In genomic region chr17:80112471-80113032, GRCh38 we compare ENCODE assay signal across 31 cellular contexts. TPM values are rescaled to one million over a fixed set of nuclear protein-coding genes. Genes with fewer than 3 reads are reported as not detected.
DNase-seq lines count a peak whose midpoint lies in the region; ATAC-seq, FAIRE-seq and TF ChIP-seq lines count a peak whose summit lies in the region.
"Had no signal": no experiment of that assay in that cellular context is flagged by ENCODE, and none has a peak within 500 bp of the region (broad histone marks: within the 10 kb centered on the region; RNA-seq: fewer than 3 reads in every experiment).

No MANE protein-coding gene starts in this region.

- FAIRE-seq in GM12878 (lab: Jason Lieb, UNC): no peak
- FAIRE-seq: endometrium, frontal cortex, GM12891, small intestine had no signal

- H3K79me2 ChIP-seq in H9 (ENCODE audit: insufficient read depth, low read length) (no peaks in the 10 kb centered on the region), GM12878 (ENCODE audit: control insufficient read depth, insufficient read depth, low read length) (no peaks in the 10 kb centered on the region)

- TF ChIP-seq CTCF in H9 (conservative IDR thresholded peaks at IDR 0.05) (no peak), GM12878 (IDR thresholded peaks at IDR 0.05 in 2 of 3, conservative IDR thresholded peaks at IDR 0.05 in 1 of 3; ENCODE audit: control insufficient read depth in 2 of 3, extremely low read depth in 1 of 3, insufficient read depth in 1 of 3, low read depth in 3 of 3, low read length in 3 of 3) (no peak), nephron progenitor cell (IDR thresholded peaks at IDR 0.05) (no peak), GM13976 (IDR thresholded peaks at IDR 0.05; ENCODE audit: borderline replicate concordance, control extremely low read depth, extremely low read depth, insufficient read depth, missing control alignments) (no peak)

- no peaks in the 10 kb centered on the region for H3K27me3 ChIP-seq in H9 (ENCODE audit: insufficient read depth, low read length)
- H3K27me3 ChIP-seq in GM12878 (replicated peaks in 1 of 2; ENCODE audit: control insufficient read depth in 2 of 2, insufficient read depth in 2 of 2, low read length in 1 of 2): peaks cover 0 to 3% of the 10 kb centered on the region in 2 experiments; a peak in 2 of 4 replicates
- H3K27me3 ChIP-seq: esophagus squamous epithelium, MG63 had no signal

- SMC1A ChIA-PET in GM12878 (lab: Charles Lee; ENCODE audit: uncharacterized antibody, unreplicated experiment): no interaction called here

- peaks cover 15 to 21% of the 10 kb centered on the region in 2 experiments for H3K4me1 Mint-ChIP-seq in H9
- peaks cover 15% of the 10 kb centered on the region for H3K4me1 Mint-ChIP-seq in nephron progenitor cell
- H3K4me1 Mint-ChIP-seq: activated naive CD8-positive, alpha-beta T cell treated with anti-CD3 and anti-CD28 coated beads, Interleukin-2, amount 50 U/mL, for 24 hours had no signal

- H4K8ac ChIP-seq in H9 (replicated peaks; ENCODE audit: insufficient read length, low read depth, low read length): no peak overlapping the region

- ATAC-seq in GM12878 (peak; percentile 27; the same call in 2 of the 3 replicates), GM21526 (IDR thresholded peaks at IDR 0.05; ENCODE audit: low FRiP score, unreplicated experiment) (no peak)
- ATAC-seq: activated CD8-positive, alpha-beta T cell treated with anti-CD3 and anti-CD28 coated beads, Interleukin-2, amount 10 ng/mL, durations not matched to agents 7 days and 5 days; left colon; naive thymus-derived CD4-positive, alpha-beta T cell had no signal

- no peak overlapping the region for H2AK5ac ChIP-seq in H9 (ENCODE audit: insufficient read length, low read length)

- H2BK20ac ChIP-seq in H9 (ENCODE audit: low read depth, low read length, poor library complexity, severe bottlenecking): no peak overlapping the region

- no peak overlapping the region for H2BK12ac ChIP-seq in H9 (ENCODE audit: insufficient read length, low read depth, low read length)

- WGBS in H9 (ENCODE audit: extremely low coverage, insufficient read length, low lambda C conversion rate): no CpG with 5 or more reads among the region's 24 CpGs
- WGBS in GM12878 (ENCODE audit: insufficient coverage, insufficient replicate concordance, low lambda C conversion rate, missing lambda C conversion rate): 43% methylated on average over 24 of the region's 24 CpGs

- H3K4me2 ChIP-seq in H9 (ENCODE audit: insufficient read depth, insufficient read length, low read length) (no peak overlapping the region), GM12878 (ENCODE audit: control insufficient read depth, insufficient read depth) (no peak overlapping the region)

- H3K4me1 ChIP-seq in H9 (ENCODE audit: insufficient read depth, low read length) (no peaks in the 10 kb centered on the region), GM12878 (ENCODE audit: control insufficient read depth, insufficient read depth, low read length) (no peaks in the 10 kb centered on the region)

- CTCF ChIA-PET in GM12878 (lab: Yijun Ruan, JAX): no interaction called here

- DNase-seq in H9 (peak; percentile 40), GM12878 (ENCODE audit: low read depth, low spot score) (no peak), nephron progenitor cell (no peak), ureter (ENCODE audit: low spot score) (peak; percentile 42), A172 (ENCODE audit: low spot score) (no peak), GM13976 (ENCODE audit: low spot score) (no peak)
- DNase-seq: activated CD4-positive, alpha-beta T cell treated with anti-CD3 and anti-CD28 coated beads for 1 hour; activated CD8-positive, alpha-beta T cell treated with anti-CD3 and anti-CD28 coated beads, Interleukin-2, amount 10 ng/mL, durations not matched to agents 7 days and 5 days; activated naive CD8-positive, alpha-beta T cell treated with anti-CD3 and anti-CD28 coated beads, Interleukin-2, amount 50 U/mL, for 24 hours; CD4-positive, alpha-beta T cell; central memory CD4-positive, alpha-beta T cell; EL; esophagus squamous epithelium; HCEC 1CT; KG1; left colon; MG63; naive thymus-derived CD4-positive, alpha-beta T cell; NCI-H1417 treated with DMSO at 0.1 percent for 48 hours; NCI-H446; NCI-H774; small intestine; stimulated activated CD4-positive, alpha-beta T cell treated with anti-CD3 and anti-CD28 coated beads, Interleukin-2, amount 100 ng/mL, for 24 hours had no signal

- RAD21 ChIA-PET in GM12878 (lab: Charles Lee; ENCODE audit: unreplicated experiment): no interaction called here

- H3K27ac ChIP-seq in H9 (ENCODE audit: insufficient read length, low read depth, low read length): no peak overlapping the region
- H3K27ac ChIP-seq in GM12878 (ENCODE audit: control insufficient read depth, insufficient read depth): no peak overlapping the region
- H3K27ac ChIP-seq: esophagus squamous epithelium, RWPE1, SK-N-MC had no signal

- H3K18ac ChIP-seq in H9 (ENCODE audit: insufficient read length, low read depth, low read length): no peak overlapping the region

- no peak overlapping the region for H3T11ph ChIP-seq in H9 (ENCODE audit: low read length)

- TF ChIP-seq EP300 in GM12878 (IDR thresholded peaks at IDR 0.05; ENCODE audit: borderline replicate concordance in 1 of 2, control insufficient read depth in 1 of 2, low read depth in 2 of 2, low read length in 2 of 2): no peak

- no peak overlapping the region for H2BK120ac ChIP-seq in H9 (ENCODE audit: low read depth, low read length, poor library complexity, severe bottlenecking)

- H3K4me3 Mint-ChIP-seq in H9 (no peak overlapping the region), nephron progenitor cell (no peak overlapping the region)
- H3K4me3 Mint-ChIP-seq: activated CD8-positive, alpha-beta T cell treated with anti-CD3 and anti-CD28 coated beads, Interleukin-2, amount 10 ng/mL, durations not matched to agents 7 days and 5 days; activated naive CD8-positive, alpha-beta T cell treated with anti-CD3 and anti-CD28 coated beads, Interleukin-2, amount 50 U/mL, for 24 hours; CD4-positive, alpha-beta T cell; dendritic cell treated with granulocyte-macrophage colony-stimulating factor and Interleukin-4, amounts not matched to agents 40 ng/mL and 50 ng/mL, for 4 days; naive thymus-derived CD4-positive, alpha-beta T cell had no signal

- in situ Hi-C loops in GM12878 (cut with MboI): no loop called here
- in situ Hi-C loops in GM13976 (cut with MboI; ENCODE audit: low sequenced_read_pairs, unreplicated experiment): no loop called here

- no peak overlapping the region for H2BK5ac ChIP-seq in H9 (ENCODE audit: insufficient read length, low read length)

- H4K20me1 ChIP-seq in H9 (ENCODE audit: control insufficient read depth, insufficient read depth, insufficient read length) (no peaks in the 10 kb centered on the region), GM12878 (ENCODE audit: control insufficient read depth, insufficient read depth) (no peaks in the 10 kb centered on the region; the same call in 1 of the 2 replicates)

- H3K36me3 ChIP-seq in GM12878 (ENCODE audit: control insufficient read depth in 2 of 2, insufficient read depth in 2 of 2, low read length in 1 of 2): no peaks in the 10 kb centered on the region
- H3K36me3 ChIP-seq: MG63 had no signal

- no peak overlapping the region for H3K56ac ChIP-seq in H9 (ENCODE audit: insufficient read length, low read depth, low read length)

- no peak overlapping the region for H2BK15ac ChIP-seq in H9 (ENCODE audit: low read depth, low read length)

- no peak for TF ChIP-seq POLR2A in GM12878 (IDR thresholded peaks at IDR 0.05; ENCODE audit: low read depth, low read length)

- no peak for TF ChIP-seq RAD21 in GM12878 (IDR thresholded peaks at IDR 0.05; ENCODE audit: insufficient read depth, low read depth, low read length)

- BruUV-seq in GM12878 (replicated peaks; lab: Mats Ljungman, UMichigan): no TSS peak

- no peaks in the 10 kb centered on the region; the same call in 1 of the 2 replicates for H3K27me3 Mint-ChIP-seq in H9 (ENCODE audit: low read depth)
- no peaks in the 10 kb centered on the region for H3K27me3 Mint-ChIP-seq in nephron progenitor cell (ENCODE audit: low read depth, poor library complexity)
- H3K27me3 Mint-ChIP-seq: activated naive CD8-positive, alpha-beta T cell treated with anti-CD3 and anti-CD28 coated beads, Interleukin-2, amount 50 U/mL, for 24 hours; CD4-positive, alpha-beta T cell; dendritic cell treated with granulocyte-macrophage colony-stimulating factor and Interleukin-4, amounts not matched to agents 40 ng/mL and 50 ng/mL, for 4 days; naive thymus-derived CD4-positive, alpha-beta T cell had no signal

- H3K4ac ChIP-seq in H9 (ENCODE audit: low read depth, low read length): no peak overlapping the region

- H3K14ac ChIP-seq in H9 (ENCODE audit: insufficient read depth, low read length): peak overlapping the region; percentile 67; the same call in 1 of the 2 replicates

- H2AFZ ChIP-seq in H9 (ENCODE audit: low read length) (no peak overlapping the region), GM12878 (ENCODE audit: control insufficient read depth, low read depth, low read length) (no peak overlapping the region)

- no peaks in the 10 kb centered on the region for H3K23me2 ChIP-seq in H9 (ENCODE audit: insufficient read length, low read depth, low read length, poor library complexity, severe bottlenecking)

- POLR2A ChIA-PET in GM12878 (lab: Charles Lee): interaction anchor here (0.6 kb wide), 1 partner anchor 1678 kb away, joined by 3 read pairs; no protein-coding TSS in a partner anchor

- no peak overlapping the region; a peak in 1 of 7 replicates for H3K27ac Mint-ChIP-seq in H9
- peak overlapping the region; percentile 39 for H3K27ac Mint-ChIP-seq in nephron progenitor cell
- H3K27ac Mint-ChIP-seq: activated CD8-positive, alpha-beta T cell treated with anti-CD3 and anti-CD28 coated beads, Interleukin-2, amount 10 ng/mL, durations not matched to agents 7 days and 5 days; activated naive CD8-positive, alpha-beta T cell treated with anti-CD3 and anti-CD28 coated beads, Interleukin-2, amount 50 U/mL, for 24 hours; CD4-positive, alpha-beta T cell; dendritic cell treated with granulocyte-macrophage colony-stimulating factor and Interleukin-4, amounts not matched to agents 40 ng/mL and 50 ng/mL, for 4 days; naive thymus-derived CD4-positive, alpha-beta T cell had no signal

- H4K5ac ChIP-seq in H9 (ENCODE audit: insufficient read length, low read depth, low read length): no peak overlapping the region

- intact Hi-C loops in GM12878 (cut with micrococcal nuclease; ENCODE audit: unreplicated experiment): no loop called here

- H3K9ac ChIP-seq in H9 (ENCODE audit: extremely low read depth, insufficient read length, low read length): no peak overlapping the region
- H3K9ac ChIP-seq in GM12878 (ENCODE audit: control insufficient read depth, insufficient read depth, low read length): no peak overlapping the region

- H3K4me3 ChIP-seq in GM12878: no peak overlapping the region
- H3K4me3 ChIP-seq: esophagus squamous epithelium, MG63, SK-N-MC had no signal

- H4K91ac ChIP-seq in H9 (ENCODE audit: insufficient read length, low read depth, low read length): no peak overlapping the region

- H3K79me1 ChIP-seq in H9 (ENCODE audit: insufficient read depth, low read depth, low read length, poor library complexity, severe bottlenecking): no peaks in the 10 kb centered on the region

- no peak overlapping the region for H3K23ac ChIP-seq in H9 (ENCODE audit: insufficient read length, low read depth, low read length)

- H3K36me3 Mint-ChIP-seq in H9 (ENCODE audit: insufficient read depth in 1 of 3, low read depth in 3 of 3) (peaks cover 2 to 36% (median 7%) of the 10 kb centered on the region in 3 experiments; a peak in 6 of 7 replicates), nephron progenitor cell (ENCODE audit: low read depth) (peaks cover 31% of the 10 kb centered on the region)

- H3K9me3 ChIP-seq in H9 (ENCODE audit: control insufficient read depth, low read depth, low read length): no peaks in the 10 kb centered on the region
- H3K9me3 ChIP-seq in GM12878 (replicated peaks; ENCODE audit: control insufficient read depth, insufficient read depth, low read length): no peaks in the 10 kb centered on the region; the same call in 2 of the 3 replicates
- H3K9me3 ChIP-seq: esophagus squamous epithelium, MG63 had no signal

- H3K9me3 Mint-ChIP-seq in H9 (peaks cover 0 to 7% of the 10 kb centered on the region in 2 experiments; a peak in 1 of 5 replicates), nephron progenitor cell (peaks cover 26% of the 10 kb centered on the region)
- H3K9me3 Mint-ChIP-seq: activated naive CD8-positive, alpha-beta T cell treated with anti-CD3 and anti-CD28 coated beads, Interleukin-2, amount 50 U/mL, for 24 hours; CD4-positive, alpha-beta T cell; dendritic cell treated with granulocyte-macrophage colony-stimulating factor and Interleukin-4, amounts not matched to agents 40 ng/mL and 50 ng/mL, for 4 days had no signal

RNA-seq across cellular contexts. Expression of gene GAA, which starts 11.2 kb away (rescaled TPM):
- 28.9 and 30.3 TPM in 2 replicates for total RNA-seq in H9 (2021)
- 37.3 and 39.7 TPM in 2 replicates for total RNA-seq in GM12878 (2013; cell fraction: nucleolus; rRNA removed)
- 5.6 and 6.5 TPM in 2 replicates for total RNA-seq in GM12878 (2014; rRNA removed)
- total RNA-seq in GM12878 (2014; rRNA removed; fragmentation: Illumina TruSeq; extraction: Trizol): 1.4 and 2.5 TPM in 2 replicates
- total RNA-seq in GM12878 (2021): 10.5 and 11.2 TPM in 2 replicates
- polyA plus RNA-seq in GM12878 (2011; ENCODE audit: low read depth): 2.4 TPM
- 0.53 and 0.81 TPM in 2 replicates for polyA plus RNA-seq in GM12878 (2011; rRNA removed)
- 1.5 TPM in 2 replicates for polyA plus RNA-seq in GM12878 (2011; cell fraction: cytosol; rRNA removed)
- 11.8 and 15.6 TPM in 2 replicates for polyA plus RNA-seq in GM12878 (2011; cell fraction: nucleus; rRNA removed)
- polyA plus RNA-seq in GM12878 (2012): 7.0 and 7.3 TPM in 2 replicates
- 0.71 and 1.7 TPM in 2 replicates for polyA plus RNA-seq in GM12878 (2014; fragmentation: Illumina TruSeq; extraction: Trizol)
- polyA plus RNA-seq in GM12878 (2014; fragmentation: Nextera tagmentation; extraction: Ambion mirVana): under 1 TPM; 0.18 to 0.40 TPM
- polyA plus RNA-seq in GM12878 (2014; rRNA removed): 7.8 and 9.1 TPM in 2 replicates
- 1 to 10 TPM; 7.3 to 8.3 TPM for polyA plus RNA-seq in GM12878 (2016; fragmentation: Nextera tagmentation; extraction: Ambion mirVana)
- polyA minus RNA-seq in GM12878 (2011; rRNA and poly(A)+ RNA removed): 0.44 and 0.93 TPM in 2 replicates
- polyA minus RNA-seq in GM12878 (2011; cell fraction: cytosol; rRNA and poly(A)+ RNA removed): 1.3 and 2.1 TPM in 2 replicates
- polyA minus RNA-seq in GM12878 (2011; cell fraction: nucleus; rRNA and poly(A)+ RNA removed): 4.4 and 4.7 TPM in 2 replicates
- 60.7 TPM for total RNA-seq in ureter
- 81.7 and 84.8 TPM in 2 replicates for total RNA-seq in A172 (2014; rRNA removed; shearing (Covaris generic))

RNA-seq across cellular contexts. Expression of gene EIF4A3, which starts 34.4 kb away (rescaled TPM):
- total RNA-seq in H9 (2021) (162 and 168 TPM in 2 replicates), GM12878 (2014; rRNA removed) (93.1 and 100.0 TPM in 2 replicates), GM12878 (2014; rRNA removed; fragmentation: Illumina TruSeq; extraction: Trizol) (84.8 and 101 TPM in 2 replicates), GM12878 (2021) (113 and 114 TPM in 2 replicates), ureter (84.8 TPM)
- total RNA-seq in GM12878 (2013; cell fraction: nucleolus; rRNA removed): 54.9 and 72.6 TPM in 2 replicates
- polyA plus RNA-seq in GM12878 (2011; ENCODE audit: low read depth): 78.3 TPM
- polyA plus RNA-seq in GM12878 (2011; rRNA removed) (128 and 135 TPM in 2 replicates), GM12878 (2014; fragmentation: Illumina TruSeq; extraction: Trizol) (91.3 and 98.2 TPM in 2 replicates), GM12878 (2014; fragmentation: Nextera tagmentation; extraction: Ambion mirVana) (100 to 1,000 TPM in 1 of 2 experiments, 10 to 100 TPM in 1; 53.3 to 106 TPM), GM12878 (2014; rRNA removed) (91.5 and 93.4 TPM in 2 replicates), GM12878 (2016; fragmentation: Nextera tagmentation; extraction: Ambion mirVana) (100 to 1,000 TPM; 217 to 225 TPM)
- 99.2 and 109 TPM in 2 replicates for polyA plus RNA-seq in GM12878 (2011; cell fraction: cytosol; rRNA removed)
- 71.8 and 83.1 TPM in 2 replicates for polyA plus RNA-seq in GM12878 (2011; cell fraction: nucleus; rRNA removed)
- 83.2 and 93.8 TPM in 2 replicates for polyA plus RNA-seq in GM12878 (2012)
- polyA minus RNA-seq in GM12878 (2011; rRNA and poly(A)+ RNA removed): 71.4 and 81.0 TPM in 2 replicates
- polyA minus RNA-seq in GM12878 (2011; cell fraction: cytosol; rRNA and poly(A)+ RNA removed): 32.2 and 40.4 TPM in 2 replicates
- 19.1 and 32.2 TPM in 2 replicates for polyA minus RNA-seq in GM12878 (2011; cell fraction: nucleus; rRNA and poly(A)+ RNA removed)
- total RNA-seq in A172 (2014; rRNA removed; shearing (Covaris generic)): 157 and 184 TPM in 2 replicates

RNA-seq across cellular contexts. Expression of gene CARD14, which starts 57.3 kb away (rescaled TPM):
- 0.24 and 0.35 TPM in 2 replicates for total RNA-seq in H9 (2021)
- 0.20 and 0.58 TPM in 2 replicates for total RNA-seq in GM12878 (2013; cell fraction: nucleolus; rRNA removed)
- not detected in 2 replicates for total RNA-seq in GM12878 (2014; rRNA removed)
- total RNA-seq in GM12878 (2014; rRNA removed; fragmentation: Illumina TruSeq; extraction: Trizol): not detected in 2 replicates
- total RNA-seq in GM12878 (2021): not detected in 2 replicates
- not detected for polyA plus RNA-seq in GM12878 (2011; ENCODE audit: low read depth)
- polyA plus RNA-seq in GM12878 (2011; rRNA removed): not detected in 2 replicates
- polyA plus RNA-seq in GM12878 (2011; cell fraction: cytosol; rRNA removed): 0.06 TPM in 1 of 2 replicates, not detected in the other
- 0.03 and 0.13 TPM in 2 replicates for polyA plus RNA-seq in GM12878 (2011; cell fraction: nucleus; rRNA removed)
- 0.18 and 0.20 TPM in 2 replicates for polyA plus RNA-seq in GM12878 (2012)
- polyA plus RNA-seq in GM12878 (2014; fragmentation: Illumina TruSeq; extraction: Trizol): not detected in 2 replicates
- polyA plus RNA-seq in GM12878 (2014; fragmentation: Nextera tagmentation; extraction: Ambion mirVana): not detected
- polyA plus RNA-seq in GM12878 (2014; rRNA removed): not detected in 2 replicates
- polyA plus RNA-seq in GM12878 (2016; fragmentation: Nextera tagmentation; extraction: Ambion mirVana): under 1 TPM; 0.08 to 0.15 TPM
- not detected in 2 replicates for polyA minus RNA-seq in GM12878 (2011; rRNA and poly(A)+ RNA removed)
- not detected in 2 replicates for polyA minus RNA-seq in GM12878 (2011; cell fraction: cytosol; rRNA and poly(A)+ RNA removed)
- polyA minus RNA-seq in GM12878 (2011; cell fraction: nucleus; rRNA and poly(A)+ RNA removed): not detected in 2 replicates
- total RNA-seq in ureter: 19.3 TPM
- 0.52 and 6.4 TPM in 2 replicates for total RNA-seq in A172 (2014; rRNA removed; shearing (Covaris generic))
- total RNA-seq: activated CD8-positive, alpha-beta T cell treated with anti-CD3 and anti-CD28 coated beads, Interleukin-2, amount 10 ng/mL, durations not matched to agents 7 days and 5 days; CD4-positive, alpha-beta T cell; T-helper 1 cell treated with Interleukin-12 subunit alpha and Interleukin-12 subunit beta and Interleukin-4 antibody, amounts not matched to agents 30 ng/mL and 1 ng/mL, for 36 hours had no signal
- polyA plus RNA-seq: naive thymus-derived CD4-positive, alpha-beta T cell had no signal

Comparison
In these comparisons a context has a peak if more than half of its experiments do, and no peak if none do; other contexts are left out.
1. DNase-seq: peak in H9 (single experiment) and ureter (single experiment); none in GM12878 (single experiment), nephron progenitor cell (single experiment), A172 (single experiment) and GM13976 (single experiment).